In the genomic region with DNA sequence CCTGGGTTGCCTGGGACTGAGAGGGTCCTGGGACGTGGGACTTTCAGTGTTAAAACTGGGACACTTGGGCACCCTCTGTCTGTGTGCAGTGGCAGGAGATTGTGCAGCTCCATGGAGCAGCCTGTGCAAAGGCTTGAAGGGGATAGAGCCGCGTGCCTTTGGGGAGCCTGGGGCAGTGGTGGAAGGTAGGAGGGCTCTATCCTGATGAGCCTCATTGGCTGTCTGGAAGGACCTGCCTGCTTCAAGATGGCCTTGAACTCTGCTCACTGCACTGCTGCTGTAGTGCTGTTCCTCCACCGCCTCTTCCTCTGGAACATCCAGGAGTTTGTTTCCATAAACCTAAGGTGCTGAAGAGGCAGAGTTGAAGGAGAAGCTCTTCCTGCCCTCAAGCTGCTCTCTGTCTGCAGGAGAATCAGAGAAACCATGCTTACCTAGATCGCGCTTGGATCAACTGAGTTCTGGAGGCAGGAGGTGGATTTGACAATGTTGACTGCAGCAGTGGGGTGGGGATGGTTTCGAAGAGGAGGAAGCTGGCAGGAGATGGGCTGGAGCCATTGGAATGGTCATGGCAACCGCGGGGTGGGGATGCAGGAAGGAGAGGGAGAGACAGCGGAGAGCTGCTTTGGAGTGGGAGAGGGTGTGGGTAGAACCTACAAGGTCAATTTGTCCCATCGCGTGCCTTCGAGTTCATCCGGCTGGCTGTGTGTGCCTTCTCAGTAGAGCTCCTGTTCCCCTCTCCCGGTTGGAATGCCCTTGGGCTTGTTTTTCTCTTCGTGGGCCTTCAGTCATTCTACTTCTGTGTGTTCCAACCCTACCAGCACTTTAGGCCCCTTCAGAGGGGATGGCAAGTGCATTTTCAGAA, we compare ENCODE assay signal across 1 cellular context.
TF ChIP-seq lines count a peak whose summit lies in the region.

No MANE protein-coding gene starts in this region.

TF ChIP-seq in HepG2, 621 proteins besides CTCF, POLR2A, EP300 and RAD21 (continues in another document):
- TF ChIP-seq FOXK2 (IDR thresholded peaks at IDR 0.05) (no peak), IRF1 (CRISPR knock-in tag; IDR thresholded peaks at IDR 0.05; ENCODE audit: low read depth) (no peak), BHLHE40 (IDR thresholded peaks at IDR 0.05; ENCODE audit: low read length) (no peak), GABPA (IDR thresholded peaks at IDR 0.05; ENCODE audit: low read depth, low read length) (no peak), GABPA (CRISPR knock-in tag; IDR thresholded peaks at IDR 0.05; ENCODE audit: low read depth) (no peak), ZNF709 (CRISPR knock-in tag; IDR thresholded peaks at IDR 0.05) (no peak), MAFF (IDR thresholded peaks at IDR 0.05; ENCODE audit: low read depth, low read length) (no peak), ZNF569 (CRISPR knock-in tag; IDR thresholded peaks at IDR 0.05; ENCODE audit: borderline replicate concordance) (no peak), HNRNPK (IDR thresholded peaks at IDR 0.05; ENCODE audit: low read depth, low read length, poor library complexity, severe bottlenecking) (no peak), BCLAF1 (IDR thresholded peaks at IDR 0.05) (no peak), AKNA (CRISPR knock-in tag; IDR thresholded peaks at IDR 0.05; ENCODE audit: borderline replicate concordance) (no peak), ZNF281 (CRISPR knock-in tag; IDR thresholded peaks at IDR 0.05; ENCODE audit: borderline replicate concordance) (no peak), ZFP41 (CRISPR knock-in tag; IDR thresholded peaks at IDR 0.05; ENCODE audit: borderline replicate concordance) (no peak), KAT8 (CRISPR knock-in tag; IDR thresholded peaks at IDR 0.05) (no peak), EED (CRISPR knock-in tag; IDR thresholded peaks at IDR 0.05) (no peak), ZNF34 (CRISPR knock-in tag; IDR thresholded peaks at IDR 0.05; ENCODE audit: borderline replicate concordance) (no peak), NRL (CRISPR knock-in tag; IDR thresholded peaks at IDR 0.05; ENCODE audit: borderline replicate concordance) (0 out of 2 replicates have a peak, but pooled peaks have one; percentile 51), RFX1 (IDR thresholded peaks at IDR 0.05) (no peak), YEATS2 (CRISPR knock-in tag; IDR thresholded peaks at IDR 0.05; ENCODE audit: borderline replicate concordance) (no peak), SRSF9 (IDR thresholded peaks at IDR 0.05; ENCODE audit: borderline replicate concordance, insufficient read depth, low read depth, low read length, poor library complexity, severe bottlenecking) (no peak), ZC3H13 (CRISPR knock-in tag; IDR thresholded peaks at IDR 0.05) (peak; percentile 83; the same call in 1 of the 2 replicates), ZSCAN30 (CRISPR knock-in tag; IDR thresholded peaks at IDR 0.05) (no peak)
- TF ChIP-seq, protein P1, sequence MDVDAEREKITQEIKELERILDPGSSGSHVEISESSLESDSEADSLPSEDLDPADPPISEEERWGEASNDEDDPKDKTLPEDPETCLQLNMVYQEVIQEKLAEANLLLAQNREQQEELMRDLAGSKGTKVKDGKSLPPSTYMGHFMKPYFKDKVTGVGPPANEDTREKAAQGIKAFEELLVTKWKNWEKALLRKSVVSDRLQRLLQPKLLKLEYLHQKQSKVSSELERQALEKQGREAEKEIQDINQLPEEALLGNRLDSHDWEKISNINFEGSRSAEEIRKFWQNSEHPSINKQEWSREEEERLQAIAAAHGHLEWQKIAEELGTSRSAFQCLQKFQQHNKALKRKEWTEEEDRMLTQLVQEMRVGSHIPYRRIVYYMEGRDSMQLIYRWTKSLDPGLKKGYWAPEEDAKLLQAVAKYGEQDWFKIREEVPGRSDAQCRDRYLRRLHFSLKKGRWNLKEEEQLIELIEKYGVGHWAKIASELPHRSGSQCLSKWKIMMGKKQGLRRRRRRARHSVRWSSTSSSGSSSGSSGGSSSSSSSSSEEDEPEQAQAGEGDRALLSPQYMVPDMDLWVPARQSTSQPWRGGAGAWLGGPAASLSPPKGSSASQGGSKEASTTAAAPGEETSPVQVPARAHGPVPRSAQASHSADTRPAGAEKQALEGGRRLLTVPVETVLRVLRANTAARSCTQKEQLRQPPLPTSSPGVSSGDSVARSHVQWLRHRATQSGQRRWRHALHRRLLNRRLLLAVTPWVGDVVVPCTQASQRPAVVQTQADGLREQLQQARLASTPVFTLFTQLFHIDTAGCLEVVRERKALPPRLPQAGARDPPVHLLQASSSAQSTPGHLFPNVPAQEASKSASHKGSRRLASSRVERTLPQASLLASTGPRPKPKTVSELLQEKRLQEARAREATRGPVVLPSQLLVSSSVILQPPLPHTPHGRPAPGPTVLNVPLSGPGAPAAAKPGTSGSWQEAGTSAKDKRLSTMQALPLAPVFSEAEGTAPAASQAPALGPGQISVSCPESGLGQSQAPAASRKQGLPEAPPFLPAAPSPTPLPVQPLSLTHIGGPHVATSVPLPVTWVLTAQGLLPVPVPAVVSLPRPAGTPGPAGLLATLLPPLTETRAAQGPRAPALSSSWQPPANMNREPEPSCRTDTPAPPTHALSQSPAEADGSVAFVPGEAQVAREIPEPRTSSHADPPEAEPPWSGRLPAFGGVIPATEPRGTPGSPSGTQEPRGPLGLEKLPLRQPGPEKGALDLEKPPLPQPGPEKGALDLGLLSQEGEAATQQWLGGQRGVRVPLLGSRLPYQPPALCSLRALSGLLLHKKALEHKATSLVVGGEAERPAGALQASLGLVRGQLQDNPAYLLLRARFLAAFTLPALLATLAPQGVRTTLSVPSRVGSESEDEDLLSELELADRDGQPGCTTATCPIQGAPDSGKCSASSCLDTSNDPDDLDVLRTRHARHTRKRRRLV (CRISPR knock-in tag; IDR thresholded peaks at IDR 0.05), result no peak
- TF ChIP-seq, protein P2, sequence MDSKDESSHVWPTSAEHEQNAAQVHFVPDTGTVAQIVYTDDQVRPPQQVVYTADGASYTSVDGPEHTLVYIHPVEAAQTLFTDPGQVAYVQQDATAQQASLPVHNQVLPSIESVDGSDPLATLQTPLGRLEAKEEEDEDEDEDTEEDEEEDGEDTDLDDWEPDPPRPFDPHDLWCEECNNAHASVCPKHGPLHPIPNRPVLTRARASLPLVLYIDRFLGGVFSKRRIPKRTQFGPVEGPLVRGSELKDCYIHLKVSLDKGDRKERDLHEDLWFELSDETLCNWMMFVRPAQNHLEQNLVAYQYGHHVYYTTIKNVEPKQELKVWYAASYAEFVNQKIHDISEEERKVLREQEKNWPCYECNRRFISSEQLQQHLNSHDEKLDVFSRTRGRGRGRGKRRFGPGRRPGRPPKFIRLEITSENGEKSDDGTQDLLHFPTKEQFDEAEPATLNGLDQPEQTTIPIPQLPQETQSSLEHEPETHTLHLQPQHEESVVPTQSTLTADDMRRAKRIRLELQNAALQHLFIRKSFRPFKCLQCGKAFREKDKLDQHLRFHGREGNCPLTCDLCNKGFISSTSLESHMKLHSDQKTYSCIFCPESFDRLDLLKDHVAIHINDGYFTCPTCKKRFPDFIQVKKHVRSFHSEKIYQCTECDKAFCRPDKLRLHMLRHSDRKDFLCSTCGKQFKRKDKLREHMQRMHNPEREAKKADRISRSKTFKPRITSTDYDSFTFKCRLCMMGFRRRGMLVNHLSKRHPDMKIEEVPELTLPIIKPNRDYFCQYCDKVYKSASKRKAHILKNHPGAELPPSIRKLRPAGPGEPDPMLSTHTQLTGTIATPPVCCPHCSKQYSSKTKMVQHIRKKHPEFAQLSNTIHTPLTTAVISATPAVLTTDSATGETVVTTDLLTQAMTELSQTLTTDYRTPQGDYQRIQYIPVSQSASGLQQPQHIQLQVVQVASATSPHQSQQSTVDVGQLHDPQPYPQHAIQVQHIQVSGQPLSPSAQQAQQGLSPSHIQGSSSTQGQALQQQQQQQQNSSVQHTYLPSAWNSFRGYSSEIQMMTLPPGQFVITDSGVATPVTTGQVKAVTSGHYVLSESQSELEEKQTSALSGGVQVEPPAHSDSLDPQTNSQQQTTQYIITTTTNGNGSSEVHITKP (CRISPR knock-in tag; IDR thresholded peaks at IDR 0.05; ENCODE audit: low read depth), result no peak
- TF ChIP-seq, protein P3, sequence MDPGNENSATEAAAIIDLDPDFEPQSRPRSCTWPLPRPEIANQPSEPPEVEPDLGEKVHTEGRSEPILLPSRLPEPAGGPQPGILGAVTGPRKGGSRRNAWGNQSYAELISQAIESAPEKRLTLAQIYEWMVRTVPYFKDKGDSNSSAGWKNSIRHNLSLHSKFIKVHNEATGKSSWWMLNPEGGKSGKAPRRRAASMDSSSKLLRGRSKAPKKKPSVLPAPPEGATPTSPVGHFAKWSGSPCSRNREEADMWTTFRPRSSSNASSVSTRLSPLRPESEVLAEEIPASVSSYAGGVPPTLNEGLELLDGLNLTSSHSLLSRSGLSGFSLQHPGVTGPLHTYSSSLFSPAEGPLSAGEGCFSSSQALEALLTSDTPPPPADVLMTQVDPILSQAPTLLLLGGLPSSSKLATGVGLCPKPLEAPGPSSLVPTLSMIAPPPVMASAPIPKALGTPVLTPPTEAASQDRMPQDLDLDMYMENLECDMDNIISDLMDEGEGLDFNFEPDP (CRISPR knock-in tag; conservative IDR thresholded peaks at IDR 0.05), result no peak
- TF ChIP-seq, protein P4, sequence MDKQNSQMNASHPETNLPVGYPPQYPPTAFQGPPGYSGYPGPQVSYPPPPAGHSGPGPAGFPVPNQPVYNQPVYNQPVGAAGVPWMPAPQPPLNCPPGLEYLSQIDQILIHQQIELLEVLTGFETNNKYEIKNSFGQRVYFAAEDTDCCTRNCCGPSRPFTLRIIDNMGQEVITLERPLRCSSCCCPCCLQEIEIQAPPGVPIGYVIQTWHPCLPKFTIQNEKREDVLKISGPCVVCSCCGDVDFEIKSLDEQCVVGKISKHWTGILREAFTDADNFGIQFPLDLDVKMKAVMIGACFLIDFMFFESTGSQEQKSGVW (CRISPR knock-in tag; IDR thresholded peaks at IDR 0.05; ENCODE audit: borderline replicate concordance), result no peak
